Comparison of ENCODE assay signal across 29 cellular contexts in genomic region chr19:38367041-38367440, GRCh38. TPM values are rescaled to one million over a fixed set of nuclear protein-coding genes. Genes with fewer than 3 reads are reported as not detected.
DNase-seq lines count a peak whose midpoint lies in the region; ATAC-seq, FAIRE-seq and TF ChIP-seq lines count a peak whose summit lies in the region.
"Had no signal": no experiment of that assay in that cellular context is flagged by ENCODE, and none has a peak within 500 bp of the region (broad histone marks: within the 10 kb centered on the region; RNA-seq: fewer than 3 reads in every experiment).

No MANE protein-coding gene starts in this region.

- H3K27ac Mint-ChIP-seq in progenitor cell of endocrine pancreas = peak overlapping the region; percentile 24
- H3K27ac Mint-ChIP-seq: CD14-positive monocyte; CD4-positive, CD25-positive, alpha-beta regulatory T cell had no signal

- no peaks in the 10 kb centered on the region for H3K36me3 Mint-ChIP-seq in progenitor cell of endocrine pancreas (ENCODE audit: insufficient read depth)
- H3K36me3 Mint-ChIP-seq: CD4-positive, alpha-beta memory T cell; CD4-positive, CD25-positive, alpha-beta regulatory T cell; CD8-positive, alpha-beta memory T cell had no signal

- FAIRE-seq in K562 (lab: Jason Lieb, UNC) (no peak), kidney (lab: Jason Lieb, UNC) (no peak)
- FAIRE-seq: A204.1, GM12878, GM12892, GM18507 had no signal

- H2AFZ ChIP-seq in K562 (ENCODE audit: low read depth, low read length) (peak overlapping the region; percentile 40; the same call in 1 of the 2 replicates), neuronal stem cell (ENCODE audit: low read length) (peak overlapping the region; percentile 7)

- peak overlapping the region; percentile 81 for H2BK120ac ChIP-seq in neuronal stem cell (ENCODE audit: low read depth, low read length)

- CTCF ChIA-PET in K562 (lab: Yijun Ruan, JAX; ENCODE audit: low intra/inter-chr PET ratio) = no interaction called here

- H2BK12ac ChIP-seq in neuronal stem cell (ENCODE audit: low read length) = peak overlapping the region; percentile 10

- H3K4me3 ChIP-seq in K562 = no peak overlapping the region
- no peak overlapping the region for H3K4me3 ChIP-seq in kidney (ENCODE audit: low read length in 2 of 2)
- no peak overlapping the region for H3K4me3 ChIP-seq in neuronal stem cell (ENCODE audit: low read length in 2 of 2)
- H3K4me3 ChIP-seq in colonic mucosa = no peak overlapping the region
- H3K4me3 ChIP-seq: BLaER1, GM12878 had no signal

- H3K14ac ChIP-seq in neuronal stem cell (ENCODE audit: low read length) = no peak overlapping the region

- no peaks in the 10 kb centered on the region for H3K79me1 ChIP-seq in neuronal stem cell (ENCODE audit: low read depth, low read length)

- peak overlapping the region; percentile 97 for H2AK5ac ChIP-seq in neuronal stem cell (ENCODE audit: low read depth, low read length)

- H3K9ac ChIP-seq in K562 (ENCODE audit: insufficient read depth in 1 of 2, low read depth in 2 of 2, low read length in 2 of 2) = no peak overlapping the region
- H3K9ac ChIP-seq in kidney (ENCODE audit: low read length in 2 of 2) = no peak overlapping the region
- H3K9ac ChIP-seq in neuronal stem cell (ENCODE audit: low read depth, low read length, poor library complexity) = no peak overlapping the region
- no peak overlapping the region for H3K9ac ChIP-seq in colonic mucosa (ENCODE audit: low read depth in 2 of 2, low read length in 2 of 2)
- H3K9ac ChIP-seq: BLaER1 had no signal

- H2BK5ac ChIP-seq in neuronal stem cell (ENCODE audit: low read length) = peak overlapping the region; percentile 90

- H4K8ac ChIP-seq in neuronal stem cell (ENCODE audit: low read depth, low read length) = no peak overlapping the region

- H3K27me3 ChIP-seq in K562 (ENCODE audit: control insufficient read depth in 2 of 2, insufficient read depth in 2 of 2, low read length in 2 of 2) = no peaks in the 10 kb centered on the region
- H3K27me3 ChIP-seq in neuronal stem cell (ENCODE audit: control insufficient read depth in 3 of 3, insufficient read depth in 3 of 3, low read depth in 1 of 3, low read length in 3 of 3) = peaks cover 0 to 16% (median 0%) of the 10 kb centered on the region in 3 experiments
- no peaks in the 10 kb centered on the region for H3K27me3 ChIP-seq in colonic mucosa
- H3K27me3 ChIP-seq: BE2C, BLaER1 had no signal

- H4K20me1 ChIP-seq in K562 (replicated peaks; ENCODE audit: control insufficient read depth, insufficient read depth, low read length) = no peaks in the 10 kb centered on the region
- H4K20me1 ChIP-seq: BLaER1 had no signal

- H3K9me3 ChIP-seq in K562 (replicated peaks; ENCODE audit: control insufficient read depth, insufficient read depth, low read depth, low read length) = no peaks in the 10 kb centered on the region
- no peaks in the 10 kb centered on the region for H3K9me3 ChIP-seq in kidney (ENCODE audit: control insufficient read depth in 1 of 2, low read length in 2 of 2)
- peaks cover 0 to 3% of the 10 kb centered on the region in 2 donors for H3K9me3 ChIP-seq in neuronal stem cell (replicated peaks in 1 of 2; ENCODE audit: control insufficient read depth in 2 of 2, insufficient read depth in 1 of 2, low read depth in 1 of 2, low read length in 2 of 2)
- H3K9me3 ChIP-seq in colonic mucosa = no peaks in the 10 kb centered on the region
- H3K9me3 ChIP-seq: BE2C had no signal

- ATAC-seq in K562 = no peak
- ATAC-seq: GM12878 had no signal

- in situ Hi-C loops in K562 (cut with MboI) = no loop called here

- no peak for TF ChIP-seq POLR2A in K562 (conservative IDR thresholded peaks at IDR 0.05)

- peak overlapping the region; percentile 87 for H2BK15ac ChIP-seq in neuronal stem cell (ENCODE audit: low read length)

- no peaks in the 10 kb centered on the region for H3K79me2 ChIP-seq in K562 (ENCODE audit: control insufficient read depth, insufficient read depth, low read length)

- peaks cover 11 to 18% of the 10 kb centered on the region in 2 experiments; a peak in 4 of 5 replicates for H3K4me1 ChIP-seq in K562 (replicated peaks in 1 of 2; ENCODE audit: control insufficient read depth in 2 of 2, insufficient read depth in 2 of 2, low read length in 2 of 2)
- H3K4me1 ChIP-seq in kidney (ENCODE audit: control insufficient read depth in 1 of 2, insufficient read depth in 1 of 2, low read depth in 1 of 2, low read length in 2 of 2) = no peaks in the 10 kb centered on the region
- H3K4me1 ChIP-seq in neuronal stem cell (ENCODE audit: control insufficient read depth in 2 of 2, insufficient read depth in 1 of 2, low read depth in 1 of 2, low read length in 2 of 2) = peaks cover 4 to 9% of the 10 kb centered on the region in 2 donors
- H3K4me1 ChIP-seq in colonic mucosa = peaks cover 2% of the 10 kb centered on the region
- H3K4me1 ChIP-seq: BE2C had no signal

- no TSS peak for BruUV-seq in K562 (replicated peaks; lab: Mats Ljungman, UMichigan)

- no peaks in the 10 kb centered on the region for H3K9me1 ChIP-seq in K562 (ENCODE audit: control insufficient read depth, insufficient read depth, low read length)

- no peak overlapping the region for H3K4ac ChIP-seq in neuronal stem cell (ENCODE audit: low read length)

- no peak overlapping the region for H3K23ac ChIP-seq in neuronal stem cell (ENCODE audit: low read depth, low read length, poor library complexity)

- H3K9me3 Mint-ChIP-seq in progenitor cell of endocrine pancreas (ENCODE audit: low read depth) = no peaks in the 10 kb centered on the region
- H3K9me3 Mint-ChIP-seq: CD4-positive, alpha-beta memory T cell; CD8-positive, alpha-beta memory T cell had no signal

- no peak for TF ChIP-seq RAD21 in K562 (CRISPR knock-in tag; conservative IDR thresholded peaks at IDR 0.05 in 1 of 2, IDR thresholded peaks at IDR 0.05 in 1 of 2)

- POLR2A ChIA-PET in K562 (lab: Yijun Ruan, JAX) = no interaction called here

- H4K91ac ChIP-seq in neuronal stem cell (ENCODE audit: low read depth, low read length, poor library complexity) = no peak overlapping the region

- 65% methylated on average over 6 of the region's 12 CpGs for WGBS in K562 (ENCODE audit: insufficient coverage, low coverage, missing lambda C conversion rate)
- WGBS in neuronal stem cell (ENCODE audit: extremely low coverage in 2 of 2, insufficient read length in 2 of 2, insufficient replicate concordance in 1 of 2), 2 donors = no CpG with 5 or more reads among the region's 12 CpGs

- no peaks in the 10 kb centered on the region for H3K4me1 Mint-ChIP-seq in progenitor cell of endocrine pancreas (ENCODE audit: low read depth)

- peak overlapping the region; percentile 65 for H3K18ac ChIP-seq in neuronal stem cell (ENCODE audit: low read length)

- no peak for TF ChIP-seq EP300 in K562 (IDR thresholded peaks at IDR 0.05; ENCODE audit: low read length)

- H3K27ac ChIP-seq in K562 (ENCODE audit: extremely low read depth, low read depth, low read length) = no peak overlapping the region
- H3K27ac ChIP-seq in kidney (ENCODE audit: low read depth in 2 of 2, low read length in 2 of 2) = no peak overlapping the region
- no peak overlapping the region for H3K27ac ChIP-seq in neuronal stem cell (replicated peaks; ENCODE audit: low read length)
- H3K27ac ChIP-seq in colonic mucosa = no peak overlapping the region
- H3K27ac ChIP-seq: BLaER1 had no signal

- intact Hi-C loops in K562 (cut with micrococcal nuclease) = no loop called here
- intact Hi-C loops in kidney (cut with DNase I) = no loop called here
- intact Hi-C loops in colonic mucosa (cut with DNase I) = no loop called here

- no peak overlapping the region for H3K4me3 Mint-ChIP-seq in progenitor cell of endocrine pancreas (ENCODE audit: low read depth)
- H3K4me3 Mint-ChIP-seq: CD14-positive monocyte; CD4-positive, CD25-positive, alpha-beta regulatory T cell; CD8-positive, alpha-beta memory T cell had no signal

- DNase-seq in K562 (ENCODE audit: extremely low read depth in 1 of 4, low spot score in 3 of 4) (no peak), kidney (peak; percentile 53), neuronal stem cell (ENCODE audit: low spot score) (no peak), progenitor cell of endocrine pancreas (ENCODE audit: low spot score, unreplicated experiment) (no peak), NCI-H1436 treated with DMSO at 0.1 percent for 48 hours (lab: John Stamatoyannopoulos, UW) (no peak), colonic mucosa (no peak)
- DNase-seq in activated naive CD4-positive, alpha-beta T cell treated with Interleukin-2 at 50 U/mL for 16 hours = no peak
- DNase-seq: 8988T; ACHN; BE2C; C1 segment of cervical spinal cord; CD4-positive, CD25-positive, alpha-beta regulatory T cell; CD8-positive, alpha-beta memory T cell; COR-L47; DMS 273 treated with DMSO at 0.1 percent for 48 hours; DMS153; DMS53; DMS79; DND-41; EL; GDM1 had no signal

- H3K27me3 Mint-ChIP-seq in progenitor cell of endocrine pancreas = peaks cover 23% of the 10 kb centered on the region

- H3K4me2 ChIP-seq in K562 (ENCODE audit: insufficient read depth, low read length) = no peak overlapping the region
- H3K4me2 ChIP-seq in neuronal stem cell (ENCODE audit: insufficient read depth, low read length, poor library complexity, severe bottlenecking) = no peak overlapping the region
- H3K4me2 ChIP-seq: BLaER1 had no signal

- TF ChIP-seq CTCF in K562 (IDR thresholded peaks at IDR 0.05 in 2 of 3, conservative IDR thresholded peaks at IDR 0.05 in 1 of 3; ENCODE audit: insufficient read depth in 2 of 3, low read depth in 1 of 3, low read length in 3 of 3) (no peak), kidney (IDR thresholded peaks at IDR 0.05; ENCODE audit: borderline replicate concordance, extremely low read depth, insufficient read depth) (no peak), progenitor cell of endocrine pancreas (IDR thresholded peaks at IDR 0.05; ENCODE audit: unreplicated experiment) (no peak), colonic mucosa (IDR thresholded peaks at IDR 0.05) (no peak)

- H3K36me3 ChIP-seq in K562 (ENCODE audit: control insufficient read depth, insufficient read depth, low read length) (no peaks in the 10 kb centered on the region), kidney (ENCODE audit: control insufficient read depth in 1 of 2, insufficient read depth in 2 of 2, low read length in 2 of 2) (no peaks in the 10 kb centered on the region), neuronal stem cell (replicated peaks in 1 of 2; ENCODE audit: control insufficient read depth in 2 of 2, insufficient read depth in 2 of 2, low read length in 2 of 2) (no peaks in the 10 kb centered on the region), colonic mucosa (no peaks in the 10 kb centered on the region)
- H3K36me3 ChIP-seq: BE2C, BLaER1 had no signal

RNA-seq across cellular contexts. Expression of gene PSMD8, which starts 7.3 kb away (rescaled TPM):
- 76.7 and 164 TPM in 2 replicates for total RNA-seq in K562 (2011; cell fraction: chromatin; rRNA removed; ENCODE audit: low replicate concordance)
- 169 and 187 TPM in 2 replicates for total RNA-seq in K562 (2011; cell fraction: nucleolus; rRNA removed)
- 126 and 134 TPM in 2 replicates for total RNA-seq in K562 (2011; cell fraction: nucleoplasm; rRNA removed)
- 379 and 498 TPM in 2 replicates for total RNA-seq in K562 (2014; rRNA removed)
- 222 and 257 TPM in 2 replicates for total RNA-seq in K562 (2014; rRNA removed; fragmentation: Illumina TruSeq; extraction: Trizol)
- 315 and 317 TPM in 2 replicates for total RNA-seq in K562 (2015; rRNA removed; fragmentation: Illumina TruSeq; extraction: Trizol)
- total RNA-seq in K562 (2021) = 304 and 317 TPM in 2 replicates
- 561 and 583 TPM in 2 replicates for polyA plus RNA-seq in K562 (2011; rRNA removed)
- 760 and 1,382 TPM in 2 replicates for polyA plus RNA-seq in K562 (2011; cell fraction: cytosol; rRNA removed)
- polyA plus RNA-seq in K562 (2011; cell fraction: nucleus; rRNA removed) = 215 and 238 TPM in 2 replicates
- polyA plus RNA-seq in K562 (2012) = 347 and 565 TPM in 2 replicates
- polyA plus RNA-seq in K562 (2014; fragmentation: Illumina TruSeq; extraction: Trizol) = 377 and 397 TPM in 2 replicates
- polyA plus RNA-seq in K562 (2014; fragmentation: Nextera tagmentation; extraction: Ambion mirVana) = 100 to 1,000 TPM; 130 to 244 TPM
- 372 and 502 TPM in 2 replicates for polyA plus RNA-seq in K562 (2014; rRNA removed)
- 222 and 326 TPM in 2 replicates for polyA minus RNA-seq in K562 (2011; rRNA and poly(A)+ RNA removed)
- 135 and 197 TPM in 2 replicates for polyA minus RNA-seq in K562 (2011; cell fraction: cytosol; rRNA and poly(A)+ RNA removed)
- polyA minus RNA-seq in K562 (2011; cell fraction: nucleus; rRNA and poly(A)+ RNA removed) = 64.9 and 72.1 TPM in 2 replicates
- 126 TPM for total RNA-seq in kidney
- 217 TPM for polyA plus RNA-seq in kidney (ENCODE audit: insufficient read depth, low read depth, low replicate concordance)
- polyA plus RNA-seq in neuronal stem cell (2013, experiment 1 of 2) = 142 TPM
- polyA plus RNA-seq in neuronal stem cell (2013, experiment 2 of 2) = 138 TPM
- total RNA-seq in progenitor cell of endocrine pancreas = 122 and 128 TPM in 2 replicates
- total RNA-seq in colonic mucosa = 100 to 1,000 TPM; 126 to 184 TPM

RNA-seq across cellular contexts. Expression of gene GGN, which starts 20.8 kb away (rescaled TPM):
- total RNA-seq in K562 (2011; cell fraction: chromatin; rRNA removed; ENCODE audit: low replicate concordance) = 0.12 TPM in 1 of 2 replicates, not detected in the other
- total RNA-seq in K562 (2011; cell fraction: nucleolus; rRNA removed) = 0.50 TPM in 1 of 2 replicates, not detected in the other
- total RNA-seq in K562 (2011; cell fraction: nucleoplasm; rRNA removed) = 0.15 TPM in 1 of 2 replicates, not detected in the other
- total RNA-seq in K562 (2014; rRNA removed) (not detected in 2 replicates), K562 (2014; rRNA removed; fragmentation: Illumina TruSeq; extraction: Trizol) (not detected in 2 replicates), K562 (2015; rRNA removed; fragmentation: Illumina TruSeq; extraction: Trizol) (not detected in 2 replicates), K562 (2021) (0.25 and 0.33 TPM in 2 replicates), kidney (1.6 TPM), progenitor cell of endocrine pancreas (2.8 and 3.3 TPM in 2 replicates), colonic mucosa (under 1 TPM; 0.37 to 0.45 TPM)
- polyA plus RNA-seq in K562 (2011; rRNA removed) (0.12 TPM in 1 of 2 replicates, not detected in the other), K562 (2014; fragmentation: Illumina TruSeq; extraction: Trizol) (not detected in 2 replicates), K562 (2014; fragmentation: Nextera tagmentation; extraction: Ambion mirVana) (not detected), K562 (2014; rRNA removed) (0.15 and 0.16 TPM in 2 replicates), kidney (ENCODE audit: insufficient read depth, low read depth, low replicate concordance) (0.92 TPM)
- 0.03 and 0.04 TPM in 2 replicates for polyA plus RNA-seq in K562 (2011; cell fraction: cytosol; rRNA removed)
- 0.46 and 0.63 TPM in 2 replicates for polyA plus RNA-seq in K562 (2011; cell fraction: nucleus; rRNA removed)
- 0.52 and 0.94 TPM in 2 replicates for polyA plus RNA-seq in K562 (2012)
- not detected in 2 replicates for polyA minus RNA-seq in K562 (2011; rRNA and poly(A)+ RNA removed)
- polyA minus RNA-seq in K562 (2011; cell fraction: cytosol; rRNA and poly(A)+ RNA removed) = not detected in 2 replicates
- polyA minus RNA-seq in K562 (2011; cell fraction: nucleus; rRNA and poly(A)+ RNA removed) = 0.54 TPM in 1 of 2 replicates, not detected in the other
- polyA plus RNA-seq in neuronal stem cell (2013, experiment 1 of 2) = 1.7 TPM
- polyA plus RNA-seq in neuronal stem cell (2013, experiment 2 of 2) = 1.7 TPM
- total RNA-seq: Daoy, GM12878 had no signal
- polyA plus RNA-seq: CD4-positive, alpha-beta memory T cell; CD4-positive, CD25-positive, alpha-beta regulatory T cell; CD8-positive, alpha-beta memory T cell; GM12878 had no signal

RNA-seq across cellular contexts. Expression of gene SPRED3, which starts 21.5 kb away (rescaled TPM):
- total RNA-seq in K562 (2011; cell fraction: chromatin; rRNA removed; ENCODE audit: low replicate concordance) = 7.2 and 10.1 TPM in 2 replicates
- 3.6 and 6.3 TPM in 2 replicates for total RNA-seq in K562 (2011; cell fraction: nucleolus; rRNA removed)
- total RNA-seq in K562 (2011; cell fraction: nucleoplasm; rRNA removed) = 4.3 and 11.0 TPM in 2 replicates
- 0.05 and 0.41 TPM in 2 replicates for total RNA-seq in K562 (2014; rRNA removed)
- 0.32 and 0.36 TPM in 2 replicates for total RNA-seq in K562 (2014; rRNA removed; fragmentation: Illumina TruSeq; extraction: Trizol)
- 0.15 and 0.25 TPM in 2 replicates for total RNA-seq in K562 (2015; rRNA removed; fragmentation: Illumina TruSeq; extraction: Trizol)
- 0.81 and 0.95 TPM in 2 replicates for total RNA-seq in K562 (2021)
- polyA plus RNA-seq in K562 (2011; rRNA removed) = 0.47 and 0.62 TPM in 2 replicates
- 0.57 and 0.58 TPM in 2 replicates for polyA plus RNA-seq in K562 (2011; cell fraction: cytosol; rRNA removed)
- 3.0 and 4.3 TPM in 2 replicates for polyA plus RNA-seq in K562 (2011; cell fraction: nucleus; rRNA removed)
- 0.70 and 3.0 TPM in 2 replicates for polyA plus RNA-seq in K562 (2012)
- polyA plus RNA-seq in K562 (2014; fragmentation: Illumina TruSeq; extraction: Trizol) = 0.30 and 0.89 TPM in 2 replicates
- under 1 TPM; 0.21 to 0.25 TPM for polyA plus RNA-seq in K562 (2014; fragmentation: Nextera tagmentation; extraction: Ambion mirVana)
- polyA plus RNA-seq in K562 (2014; rRNA removed) = 0.63 and 1.3 TPM in 2 replicates
- 0.03 and 0.39 TPM in 2 replicates for polyA minus RNA-seq in K562 (2011; rRNA and poly(A)+ RNA removed)
- not detected in 2 replicates for polyA minus RNA-seq in K562 (2011; cell fraction: cytosol; rRNA and poly(A)+ RNA removed)
- polyA minus RNA-seq in K562 (2011; cell fraction: nucleus; rRNA and poly(A)+ RNA removed) = 0.89 and 1.3 TPM in 2 replicates
- total RNA-seq in kidney = 8.7 TPM
- 0.17 TPM for polyA plus RNA-seq in kidney (ENCODE audit: insufficient read depth, low read depth, low replicate concordance)
- 10.3 TPM for polyA plus RNA-seq in neuronal stem cell (2013, experiment 1 of 2)
- polyA plus RNA-seq in neuronal stem cell (2013, experiment 2 of 2) = 10.5 TPM
- 13.0 and 13.6 TPM in 2 replicates for total RNA-seq in progenitor cell of endocrine pancreas
- total RNA-seq in colonic mucosa = under 1 TPM; 0.61 to 0.99 TPM
- polyA plus RNA-seq: CD14-positive monocyte; CD8-positive, alpha-beta memory T cell had no signal

RNA-seq across cellular contexts. Expression of gene CATSPERG, which starts 31.4 kb away (rescaled TPM):
- 13.9 and 31.7 TPM in 2 replicates for total RNA-seq in K562 (2011; cell fraction: chromatin; rRNA removed; ENCODE audit: low replicate concordance)
- 19.7 and 20.7 TPM in 2 replicates for total RNA-seq in K562 (2011; cell fraction: nucleolus; rRNA removed)
- total RNA-seq in K562 (2011; cell fraction: nucleoplasm; rRNA removed) = 21.0 and 26.9 TPM in 2 replicates
- total RNA-seq in K562 (2014; rRNA removed) = 0.37 TPM in 1 of 2 replicates, not detected in the other
- total RNA-seq in K562 (2014; rRNA removed; fragmentation: Illumina TruSeq; extraction: Trizol) = 0.41 and 0.58 TPM in 2 replicates
- total RNA-seq in K562 (2015; rRNA removed; fragmentation: Illumina TruSeq; extraction: Trizol) = 0.72 and 0.76 TPM in 2 replicates
- total RNA-seq in K562 (2021) = 1.8 and 2.2 TPM in 2 replicates
- polyA plus RNA-seq in K562 (2011; rRNA removed) = 0.56 and 1.0 TPM in 2 replicates
- 0.27 and 0.46 TPM in 2 replicates for polyA plus RNA-seq in K562 (2011; cell fraction: cytosol; rRNA removed)
- 3.2 and 3.3 TPM in 2 replicates for polyA plus RNA-seq in K562 (2011; cell fraction: nucleus; rRNA removed)
- polyA plus RNA-seq in K562 (2012) = 0.55 and 0.90 TPM in 2 replicates
- polyA plus RNA-seq in K562 (2014; fragmentation: Illumina TruSeq; extraction: Trizol) = 0.15 and 0.30 TPM in 2 replicates
- polyA plus RNA-seq in K562 (2014; fragmentation: Nextera tagmentation; extraction: Ambion mirVana) = under 1 TPM in 1 of 2 experiments, not detected in 1; 0.07 TPM
- polyA plus RNA-seq in K562 (2014; rRNA removed) = 0.97 and 1.1 TPM in 2 replicates
- 1.3 and 1.6 TPM in 2 replicates for polyA minus RNA-seq in K562 (2011; rRNA and poly(A)+ RNA removed)
- 0.95 and 1.5 TPM in 2 replicates for polyA minus RNA-seq in K562 (2011; cell fraction: cytosol; rRNA and poly(A)+ RNA removed)
- 3.6 and 4.6 TPM in 2 replicates for polyA minus RNA-seq in K562 (2011; cell fraction: nucleus; rRNA and poly(A)+ RNA removed)
- total RNA-seq in kidney = 9.6 TPM
- 6.0 TPM for polyA plus RNA-seq in kidney (ENCODE audit: insufficient read depth, low read depth, low replicate concordance)
- polyA plus RNA-seq in neuronal stem cell (2013, experiment 1 of 2) = 3.1 TPM
- polyA plus RNA-seq in neuronal stem cell (2013, experiment 2 of 2) = 3.7 TPM
- total RNA-seq in progenitor cell of endocrine pancreas = 21.0 TPM in 2 replicates
- 1 to 10 TPM; 3.2 to 8.4 TPM for total RNA-seq in colonic mucosa

RNA-seq across cellular contexts. Expression of gene FAM98C, which starts 35.9 kb away (rescaled TPM):
- total RNA-seq in K562 (2011; cell fraction: chromatin; rRNA removed; ENCODE audit: low replicate concordance) = 20.3 and 72.0 TPM in 2 replicates
- 76.2 and 91.1 TPM in 2 replicates for total RNA-seq in K562 (2011; cell fraction: nucleolus; rRNA removed)
- 41.2 and 45.5 TPM in 2 replicates for total RNA-seq in K562 (2011; cell fraction: nucleoplasm; rRNA removed)
- total RNA-seq in K562 (2014; rRNA removed) (28.3 and 31.2 TPM in 2 replicates), K562 (2014; rRNA removed; fragmentation: Illumina TruSeq; extraction: Trizol) (6.8 and 7.2 TPM in 2 replicates), K562 (2015; rRNA removed; fragmentation: Illumina TruSeq; extraction: Trizol) (12.6 and 13.7 TPM in 2 replicates), K562 (2021) (26.0 and 26.7 TPM in 2 replicates), kidney (22.3 TPM), progenitor cell of endocrine pancreas (14.7 and 19.6 TPM in 2 replicates), colonic mucosa (10 to 100 TPM; 31.4 to 35.4 TPM)
- polyA plus RNA-seq in K562 (2011; rRNA removed) (16.0 and 22.7 TPM in 2 replicates), K562 (2014; fragmentation: Illumina TruSeq; extraction: Trizol) (9.6 and 13.1 TPM in 2 replicates), K562 (2014; fragmentation: Nextera tagmentation; extraction: Ambion mirVana) (1 to 10 TPM; 1.7 to 4.3 TPM), K562 (2014; rRNA removed) (40.8 and 43.8 TPM in 2 replicates), kidney (ENCODE audit: insufficient read depth, low read depth, low replicate concordance) (25.2 TPM)
- polyA plus RNA-seq in K562 (2011; cell fraction: cytosol; rRNA removed) = 25.2 and 53.5 TPM in 2 replicates
- polyA plus RNA-seq in K562 (2011; cell fraction: nucleus; rRNA removed) = 72.4 and 115 TPM in 2 replicates
- 18.2 and 37.7 TPM in 2 replicates for polyA plus RNA-seq in K562 (2012)
- polyA minus RNA-seq in K562 (2011; rRNA and poly(A)+ RNA removed) = 3.4 and 5.0 TPM in 2 replicates
- polyA minus RNA-seq in K562 (2011; cell fraction: cytosol; rRNA and poly(A)+ RNA removed) = 17.2 and 20.5 TPM in 2 replicates
- 17.5 and 23.6 TPM in 2 replicates for polyA minus RNA-seq in K562 (2011; cell fraction: nucleus; rRNA and poly(A)+ RNA removed)
- polyA plus RNA-seq in neuronal stem cell (2013, experiment 1 of 2) = 5.4 TPM
- polyA plus RNA-seq in neuronal stem cell (2013, experiment 2 of 2) = 5.3 TPM
